ENCODE assay signal across 9 cellular contexts in genomic region chr7:128891110-128891941, GRCh38. TPM values are rescaled to one million over a fixed set of nuclear protein-coding genes. Genes with fewer than 3 reads are reported as not detected.
A peak's percentile ranks its signal among the peaks of the same experiment; 100 is the strongest.
DNase-seq lines count a peak whose midpoint lies in the region; ATAC-seq and TF ChIP-seq lines count a peak whose summit lies in the region.
"Had no signal": no experiment of that assay in that cellular context is flagged by ENCODE, and none has a peak within 500 bp of the region (broad histone marks: within the 10 kb centered on the region; RNA-seq: fewer than 3 reads in every experiment).

No MANE protein-coding gene starts in this region.

- H3K36me3 ChIP-seq in HUES48 (ENCODE audit: control insufficient read depth, insufficient read depth, low read length) = no peaks in the 10 kb centered on the region
- no peaks in the 10 kb centered on the region for H3K36me3 ChIP-seq in heart left ventricle

- no peak for TF ChIP-seq CTCF in heart left ventricle (IDR thresholded peaks at IDR 0.05)

- ATAC-seq in SK-N-SH treated with all-trans-retinoic acid at 6 μM for 48 hours = peak; percentile 33
- peak in 1 of 4 donors; percentile 8 for ATAC-seq in heart left ventricle
- ATAC-seq in GM21717 (IDR thresholded peaks at IDR 0.05; ENCODE audit: unreplicated experiment) = no peak

- DNase-seq in heart left ventricle = peak in 3 of 5 donors; percentile 19 to 59 (median 20)
- DNase-seq in posterior vena cava (ENCODE audit: low spot score) = peak; percentile 80
- no peak for DNase-seq in NCI-H187 (lab: John Stamatoyannopoulos, UW)
- DNase-seq in EL = no peak
- no peak for DNase-seq in effector CD8-positive, alpha-beta T cell (lab: John Stamatoyannopoulos, UW)
- DNase-seq: midbrain had no signal

- H3K27ac ChIP-seq in HUES48 (ENCODE audit: low read depth, low read length) (no peak overlapping the region), heart left ventricle (no peak overlapping the region)

- H3K9ac ChIP-seq in HUES48 (ENCODE audit: low read depth, low read length) = no peak overlapping the region

- TF ChIP-seq POLR2A in heart left ventricle (IDR thresholded peaks at IDR 0.05) = no peak

- intact Hi-C loops in heart left ventricle (cut with DNase I) (no loop called here), posterior vena cava (cut with DNase I) (no loop called here)

- 26 to 44% (median 31%) methylated on average over 26 to 41 of the region's 41 CpGs for WGBS in heart left ventricle, 4 donors

- H3K27me3 ChIP-seq in HUES48 (ENCODE audit: control insufficient read depth, insufficient read depth, low read length) (peaks cover 6% of the 10 kb centered on the region), heart left ventricle (peaks cover 0 to 21% (median 13%) of the 10 kb centered on the region in 9 donors)

- H3K4me1 ChIP-seq in HUES48 (ENCODE audit: control insufficient read depth, insufficient read depth, low read length) = peaks cover 22% of the 10 kb centered on the region; the same call in 1 of the 2 replicates
- peaks cover 0 to 11% (median 0%) of the 10 kb centered on the region in 12 donors for H3K4me1 ChIP-seq in heart left ventricle

- H3K9me3 ChIP-seq in HUES48 (ENCODE audit: control insufficient read depth, insufficient read depth, low read length) (no peaks in the 10 kb centered on the region), heart left ventricle (no peaks in the 10 kb centered on the region)

- H3K4me3 ChIP-seq in HUES48 (ENCODE audit: low read depth, low read length) (peak overlapping the region; percentile 63), heart left ventricle (peak overlapping the region in 8 of 12 donors; percentile 21 to 46 (median 41))

TF ChIP-seq in SK-N-SH treated with all-trans-retinoic acid at 6 μM for 48 hours, 23 proteins besides CTCF, POLR2A, EP300 and RAD21:
- no peak for TF ChIP-seq POU6F1 (CRISPR knock-in tag; IDR thresholded peaks at IDR 0.05; ENCODE audit: borderline replicate concordance, low read depth)
- no peak for TF ChIP-seq BACH2 (CRISPR knock-in tag; IDR thresholded peaks at IDR 0.05; ENCODE audit: borderline replicate concordance)
- no peak for TF ChIP-seq TOX (CRISPR knock-in tag; IDR thresholded peaks at IDR 0.05; ENCODE audit: borderline replicate concordance)
- no peak for TF ChIP-seq ZFP3 (CRISPR knock-in tag; IDR thresholded peaks at IDR 0.05)
- TF ChIP-seq ZC3H10 (CRISPR knock-in tag; IDR thresholded peaks at IDR 0.05) = no peak
- no peak for TF ChIP-seq CSDC2 (CRISPR knock-in tag; IDR thresholded peaks at IDR 0.05)
- no peak for TF ChIP-seq ZNF565 (CRISPR knock-in tag; conservative IDR thresholded peaks at IDR 0.05; ENCODE audit: low read depth)
- TF ChIP-seq ISL1 (CRISPR knock-in tag; IDR thresholded peaks at IDR 0.05) = no peak
TF ChIP-seq in SK-N-SH treated with all-trans-retinoic acid at 6 μM for 48 hours: peak in this region for 0.

RNA-seq across cellular contexts. Expression of gene KCP, which starts 19.2 kb away (rescaled TPM):
- 1 to 10 TPM in 1 of 9 donors, under 1 TPM in 7, not detected in 1; 0.14 to 1.3 (median 0.37) TPM for total RNA-seq in heart left ventricle
- under 1 TPM; 0.15 to 0.23 TPM for polyA plus RNA-seq in heart left ventricle
- 1 to 10 TPM in 1 of 2 donors, under 1 TPM in 1; 0.95 to 1.3 TPM for total RNA-seq in posterior vena cava

RNA-seq across cellular contexts. Expression of gene ATP6V1F, which starts 28.7 kb away (rescaled TPM):
- 100 to 1,000 TPM in 7 of 9 donors, 10 to 100 TPM in 2; 91.6 to 165 (median 121) TPM for total RNA-seq in heart left ventricle
- polyA plus RNA-seq in heart left ventricle = 100 to 1,000 TPM; 137 to 198 TPM
- total RNA-seq in posterior vena cava = 100 to 1,000 TPM; 106 to 115 TPM

RNA-seq across cellular contexts. Expression of gene IRF5, which starts 46.4 kb away (rescaled TPM):
- total RNA-seq in heart left ventricle (10 to 100 TPM in 1 of 9 donors, 1 to 10 TPM in 8; 1.2 to 15.4 (median 1.8) TPM), posterior vena cava (10 to 100 TPM in 1 of 2 donors, 1 to 10 TPM in 1; 5.8 to 10.3 TPM)
- polyA plus RNA-seq in heart left ventricle = 1 to 10 TPM; 1.2 to 2.0 TPM

Comparison
In these comparisons a context has a peak if more than half of its experiments do, and no peak if none do; other contexts are left out.
1. DNase-seq: peak in heart left ventricle (3 of 5) and posterior vena cava (single experiment); none in NCI-H187 (0 of 2), EL (single experiment) and effector CD8-positive, alpha-beta T cell (single experiment).